1 cellular context compared by ENCODE assay signal in genomic region chr2:239402666-239403065, GRCh38.
TF ChIP-seq lines count a peak whose summit lies in the region.

No MANE protein-coding gene starts in this region.

TF ChIP-seq in WTC11, 78 proteins besides CTCF, POLR2A, EP300 and RAD21 (continued from another document):
- TF ChIP-seq, protein P1, sequence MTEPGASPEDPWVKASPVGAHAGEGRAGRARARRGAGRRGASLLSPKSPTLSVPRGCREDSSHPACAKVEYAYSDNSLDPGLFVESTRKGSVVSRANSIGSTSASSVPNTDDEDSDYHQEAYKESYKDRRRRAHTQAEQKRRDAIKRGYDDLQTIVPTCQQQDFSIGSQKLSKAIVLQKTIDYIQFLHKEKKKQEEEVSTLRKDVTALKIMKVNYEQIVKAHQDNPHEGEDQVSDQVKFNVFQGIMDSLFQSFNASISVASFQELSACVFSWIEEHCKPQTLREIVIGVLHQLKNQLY (CRISPR knock-in tag; IDR thresholded peaks at IDR 0.05): no peak
